16 cellular contexts compared by ENCODE assay signal in the genomic region with DNA sequence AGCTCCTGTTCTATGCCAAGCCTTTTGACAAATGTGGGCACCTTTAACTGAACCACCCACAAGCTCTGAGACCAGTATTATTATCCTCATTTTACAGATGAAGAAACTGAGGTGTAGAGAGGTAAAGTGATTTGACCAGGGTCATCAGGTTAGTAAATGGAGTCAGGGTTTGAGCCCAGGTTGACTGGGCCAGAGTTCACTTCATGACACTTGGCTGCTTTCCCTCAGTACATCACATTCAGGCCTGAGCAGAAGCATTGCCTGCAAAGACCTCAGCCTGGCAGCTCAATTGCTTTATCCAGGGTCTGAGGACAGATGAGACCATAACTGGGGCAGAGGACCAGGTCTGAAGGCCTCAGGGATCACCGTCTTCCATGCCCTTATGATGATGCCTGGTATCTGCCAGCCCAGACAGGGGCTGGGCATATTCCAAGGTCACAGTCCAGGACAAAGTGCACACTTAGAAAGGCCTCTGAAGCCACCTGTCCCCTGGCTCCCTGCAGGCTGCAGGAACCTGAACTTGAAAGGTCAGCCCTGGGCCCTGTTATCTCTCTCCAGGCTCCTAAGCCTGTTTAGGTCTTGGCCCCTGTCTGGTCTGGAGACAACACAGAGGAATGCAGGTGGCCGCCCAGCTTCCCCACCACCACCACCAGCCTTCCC. TPM values are rescaled to one million over a fixed set of nuclear protein-coding genes. Genes with fewer than 3 reads are reported as not detected.
DNase-seq lines count a peak whose midpoint lies in the region; ATAC-seq and TF ChIP-seq lines count a peak whose summit lies in the region.
"Had no signal": no experiment of that assay in that cellular context is flagged by ENCODE, and none has a peak within 500 bp of the region (broad histone marks: within the 10 kb centered on the region; RNA-seq: fewer than 3 reads in every experiment).

No MANE protein-coding gene starts in this region.

- peak overlapping the region; percentile 13 for H2AK9ac ChIP-seq in IMR-90 (replicated peaks; ENCODE audit: low read depth, low read length, poor library complexity)

- BruUV-seq in IMR-90 (replicated peaks; lab: Mats Ljungman, UMichigan): no TSS peak

- H4K8ac ChIP-seq in IMR-90 (ENCODE audit: low read depth in 2 of 2, low read length in 2 of 2) (no peak overlapping the region), mesendoderm (ENCODE audit: low read depth, low read length) (no peak overlapping the region)

- no peak overlapping the region for H3K9ac ChIP-seq in IMR-90 (ENCODE audit: low read depth, low read length)
- no peak overlapping the region for H3K9ac ChIP-seq in mesendoderm (ENCODE audit: low read length)

- H3K36me3 Mint-ChIP-seq in nephron progenitor cell (ENCODE audit: low read depth): no peaks in the 10 kb centered on the region

- H3K4me1 Mint-ChIP-seq in nephron progenitor cell: peaks cover 13% of the 10 kb centered on the region

- peaks cover 7% of the 10 kb centered on the region for H3K27me3 ChIP-seq in IMR-90 (ENCODE audit: control insufficient read depth, insufficient read depth, low read length)
- no peaks in the 10 kb centered on the region for H3K27me3 ChIP-seq in body of pancreas
- no peaks in the 10 kb centered on the region for H3K27me3 ChIP-seq in prostate gland (replicated peaks; ENCODE audit: insufficient read depth)
- no peaks in the 10 kb centered on the region for H3K27me3 ChIP-seq in mesendoderm (ENCODE audit: insufficient read depth, low read length, poor library complexity)

- in situ Hi-C loops in IMR-90 (cut with MboI; ENCODE audit: low sequenced_read_pairs): no loop called here

- TF ChIP-seq CTCF in IMR-90 (conservative IDR thresholded peaks at IDR 0.05; ENCODE audit: low read depth, low read length): no peak
- TF ChIP-seq CTCF in body of pancreas (IDR thresholded peaks at IDR 0.05): no peak
- TF ChIP-seq CTCF in prostate gland (IDR thresholded peaks at IDR 0.05): no peak
- no peak for TF ChIP-seq CTCF in GM20000 (IDR thresholded peaks at IDR 0.05; ENCODE audit: extremely low read depth, missing control alignments)
- no peak for TF ChIP-seq CTCF in nephron progenitor cell (IDR thresholded peaks at IDR 0.05)

- no peak overlapping the region for H2BK5ac ChIP-seq in IMR-90 (ENCODE audit: low read depth, low read length, poor library complexity, severe bottlenecking)
- no peak overlapping the region for H2BK5ac ChIP-seq in mesendoderm (ENCODE audit: low read length)

- no peak overlapping the region for H3K27ac Mint-ChIP-seq in nephron progenitor cell

- H2BK15ac ChIP-seq in IMR-90 (ENCODE audit: low read depth, low read length) (no peak overlapping the region), mesendoderm (replicated peaks; ENCODE audit: low read depth) (no peak overlapping the region)

- H4K20me1 ChIP-seq in IMR-90 (ENCODE audit: insufficient read depth, low read length): no peaks in the 10 kb centered on the region

- dilution Hi-C loops in IMR-90 (cut with HindIII; ENCODE audit: low sequenced_read_pairs, unreplicated experiment): no loop called here

- H3K79me1 ChIP-seq in IMR-90 (ENCODE audit: low read depth in 1 of 2, low read length in 2 of 2) (no peaks in the 10 kb centered on the region), mesendoderm (ENCODE audit: low read length) (no peaks in the 10 kb centered on the region)

- WGBS in IMR-90 (ENCODE audit: extremely low coverage in 2 of 2, insufficient read length in 1 of 2), 2 experiments: no CpG with 5 or more reads among the region's 2 CpGs
- 50 to 65% methylated on average over 2 of the region's 2 CpGs for WGBS in body of pancreas, 2 donors
- WGBS in prostate gland: 85% methylated on average over 2 of the region's 2 CpGs
- WGBS in mesendoderm (ENCODE audit: extremely low coverage, insufficient coverage, low lambda C conversion rate): no CpG with 5 or more reads among the region's 2 CpGs

- H3K23ac ChIP-seq in IMR-90 (ENCODE audit: low read depth, low read length): no peak overlapping the region
- H3K23ac ChIP-seq in mesendoderm (ENCODE audit: low read length): no peak overlapping the region

- CTCF ChIA-PET in IMR-90 (lab: Yijun Ruan, JAX): no interaction called here

- H4K5ac ChIP-seq in IMR-90 (ENCODE audit: low read depth, low read length) (no peak overlapping the region), mesendoderm (ENCODE audit: low read length) (no peak overlapping the region)

- H3K18ac ChIP-seq in IMR-90 (ENCODE audit: low read depth, low read length) (no peak overlapping the region), mesendoderm (ENCODE audit: low read length) (no peak overlapping the region)

- H3K27ac ChIP-seq in IMR-90 (ENCODE audit: insufficient read depth, low read length): no peak overlapping the region
- H3K27ac ChIP-seq in body of pancreas: peak overlapping the region in 3 of 4 donors; percentile 11 to 79 (median 25)
- H3K27ac ChIP-seq in prostate gland: peak overlapping the region; percentile 47 to 52
- no peak overlapping the region for H3K27ac ChIP-seq in mesendoderm (ENCODE audit: low read depth, low read length)
- H3K27ac ChIP-seq: SK-N-MC had no signal

- no peaks in the 10 kb centered on the region for H3K9me3 Mint-ChIP-seq in nephron progenitor cell

- H3K9me1 ChIP-seq in IMR-90 (ENCODE audit: insufficient read depth, low read length): no peaks in the 10 kb centered on the region; the same call in 1 of the 2 replicates

- H3K9me3 ChIP-seq in IMR-90 (ENCODE audit: control insufficient read depth, insufficient read depth, low read length): no peaks in the 10 kb centered on the region
- no peaks in the 10 kb centered on the region for H3K9me3 ChIP-seq in body of pancreas
- no peaks in the 10 kb centered on the region for H3K9me3 ChIP-seq in prostate gland

- H3K56ac ChIP-seq in IMR-90 (ENCODE audit: extremely low read depth, insufficient read depth, low read length) (no peak overlapping the region), mesendoderm (ENCODE audit: low read length) (no peak overlapping the region)

- no peak overlapping the region for H2AFZ ChIP-seq in IMR-90 (replicated peaks; ENCODE audit: low read length, poor library complexity)

- H2BK20ac ChIP-seq in IMR-90 (ENCODE audit: low read depth, low read length): no peak overlapping the region

- intact Hi-C loops in IMR-90 (cut with micrococcal nuclease) (no loop called here), body of pancreas (cut with DNase I) (no loop called here), prostate gland (cut with DNase I) (no loop called here), posterior cingulate gyrus (cut with DNase I) (no loop called here)

- no peak for DNase-seq in IMR-90
- DNase-seq in body of pancreas: no peak
- DNase-seq in prostate gland (ENCODE audit: low spot score): no peak
- peak; percentile 25 for DNase-seq in ureter (ENCODE audit: low spot score)
- no peak for DNase-seq in GM20000 (ENCODE audit: low spot score)
- DNase-seq in mesendoderm: no peak
- no peak for DNase-seq in nephron progenitor cell
- DNase-seq in posterior cingulate gyrus: no peak
- DNase-seq: ACHN; NCI-H146; NCI-H2081 treated with DMSO at 0.1 percent for 48 hours; NCI-H524 treated with DMSO at 0.1 percent for 48 hours; NK-92 treated with Interleukin-12 subunit alpha and Interleukin-12 subunit beta, amount 100 ng/mL, for 24 hours; PC-3 had no signal

- no peak overlapping the region for H2AK5ac ChIP-seq in IMR-90 (ENCODE audit: low read depth, low read length)
- no peak overlapping the region for H2AK5ac ChIP-seq in mesendoderm (ENCODE audit: low read length)

- no peaks in the 10 kb centered on the region for H3K27me3 Mint-ChIP-seq in nephron progenitor cell (ENCODE audit: low read depth, poor library complexity)

- no peak overlapping the region for H3K4me2 ChIP-seq in IMR-90 (ENCODE audit: low read depth, low read length)
- H3K4me2 ChIP-seq in mesendoderm (ENCODE audit: low read length): no peak overlapping the region

- H3K36me3 ChIP-seq in IMR-90 (ENCODE audit: control insufficient read depth, insufficient read depth, low read length) (no peaks in the 10 kb centered on the region), body of pancreas (replicated peaks in 1 of 2; ENCODE audit: insufficient read depth in 1 of 2, low read depth in 2 of 2) (no peaks in the 10 kb centered on the region), prostate gland (no peaks in the 10 kb centered on the region), mesendoderm (ENCODE audit: control insufficient read depth, insufficient read depth, low read length) (no peaks in the 10 kb centered on the region)

- POLR2A ChIA-PET in IMR-90 (lab: Charles Lee; ENCODE audit: unreplicated experiment): no interaction called here

- H3K79me2 ChIP-seq in mesendoderm (ENCODE audit: control insufficient read depth, insufficient read depth, low read length): no peaks in the 10 kb centered on the region

- H3K4me3 Mint-ChIP-seq in nephron progenitor cell: no peak overlapping the region

- H3K4me1 ChIP-seq in IMR-90 (ENCODE audit: control insufficient read depth, insufficient read depth, low read length): peaks cover 3% of the 10 kb centered on the region; the same call in 1 of the 2 replicates
- peaks cover 90% of the 10 kb centered on the region for H3K4me1 ChIP-seq in body of pancreas
- H3K4me1 ChIP-seq in prostate gland (replicated peaks): peaks cover 12% of the 10 kb centered on the region
- H3K4me1 ChIP-seq in mesendoderm (ENCODE audit: control insufficient read depth, low read depth, low read length): peaks cover 4% of the 10 kb centered on the region

- H3K4me3 ChIP-seq in IMR-90 (ENCODE audit: insufficient read depth, low read depth, low read length): no peak overlapping the region
- H3K4me3 ChIP-seq in body of pancreas: no peak overlapping the region
- no peak overlapping the region for H3K4me3 ChIP-seq in prostate gland
- H3K4me3 ChIP-seq in mesendoderm (ENCODE audit: low read length): no peak overlapping the region
- H3K4me3 ChIP-seq: SK-N-MC had no signal

- H3K14ac ChIP-seq in IMR-90 (replicated peaks; ENCODE audit: low read depth, low read length): no peak overlapping the region

- no peak for TF ChIP-seq POLR2A in IMR-90 (IDR thresholded peaks at IDR 0.05; ENCODE audit: low read depth, low read length)
- TF ChIP-seq POLR2A in body of pancreas (IDR thresholded peaks at IDR 0.05): no peak
- TF ChIP-seq POLR2A in prostate gland (IDR thresholded peaks at IDR 0.05): no peak

- H4K91ac ChIP-seq in IMR-90 (ENCODE audit: insufficient read depth, low read depth, low read length): no peak overlapping the region

- no peak for TF ChIP-seq RAD21 in IMR-90 (IDR thresholded peaks at IDR 0.05; ENCODE audit: low read length)

- H3K4ac ChIP-seq in IMR-90 (ENCODE audit: low read depth, low read length): no peak overlapping the region
- H3K4ac ChIP-seq in mesendoderm (ENCODE audit: low read depth, low read length): no peak overlapping the region

- H2BK120ac ChIP-seq in IMR-90 (ENCODE audit: low read depth, low read length) (no peak overlapping the region), mesendoderm (ENCODE audit: low read depth, low read length) (no peak overlapping the region)

- ATAC-seq in IMR-90 (ENCODE audit: low read depth) (no peak), body of pancreas (no peak)
- ATAC-seq: PC-3 had no signal

RNA-seq across cellular contexts. Expression of a gene that starts 32.0 kb away (rescaled TPM):
- total RNA-seq in IMR-90 (2012; rRNA removed) (not detected in 2 replicates), body of pancreas (10 to 100 TPM in 1 of 2 donors, 1 to 10 TPM in 1; 1.0 to 10.9 TPM), prostate gland (1 to 10 TPM; 7.7 to 9.5 TPM), ureter (15.9 TPM)
- polyA plus RNA-seq in IMR-90 (2012; rRNA removed): 0.17 TPM in 1 of 2 replicates, not detected in the other
- polyA plus RNA-seq in IMR-90 (2012; cell fraction: cytosol; rRNA removed): 0.04 TPM in 1 of 2 replicates, not detected in the other
- 0.32 and 0.77 TPM in 2 replicates for polyA plus RNA-seq in IMR-90 (2012; cell fraction: nucleus; rRNA removed; ENCODE audit: low replicate concordance)
- 1.8 TPM for polyA plus RNA-seq in mesendoderm (2013, experiment 1 of 2)
- polyA plus RNA-seq in mesendoderm (2013, experiment 2 of 2): 1.7 TPM
- total RNA-seq: PC-3 had no signal
- polyA plus RNA-seq: BJ had no signal

RNA-seq across cellular contexts. Expression of a gene that starts 48.7 kb away (rescaled TPM):
- total RNA-seq in IMR-90 (2012; rRNA removed) (not detected in 2 replicates), body of pancreas (1 to 10 TPM in 1 of 2 donors, not detected in 1; 8.9 TPM), prostate gland (1 to 10 TPM in 1 of 2 donors, under 1 TPM in 1; 0.74 to 1.5 TPM), ureter (21.7 TPM)
- polyA plus RNA-seq in IMR-90 (2012; rRNA removed): not detected in 2 replicates
- not detected in 2 replicates for polyA plus RNA-seq in IMR-90 (2012; cell fraction: cytosol; rRNA removed)
- polyA plus RNA-seq in IMR-90 (2012; cell fraction: nucleus; rRNA removed; ENCODE audit: low replicate concordance): 0.02 TPM in 1 of 2 replicates, not detected in the other
- polyA plus RNA-seq in mesendoderm (2013, experiment 1 of 2): 0.07 TPM
- 0.11 TPM for polyA plus RNA-seq in mesendoderm (2013, experiment 2 of 2)
- total RNA-seq: PC-3 had no signal
- polyA plus RNA-seq: BJ had no signal

Comparison
In these comparisons a context has a peak if more than half of its experiments do, and no peak if none do; other contexts are left out.
1. H3K27ac ChIP-seq: peak in body of pancreas (3 of 4) and prostate gland (2 of 2); none in IMR-90 (single experiment) and mesendoderm (single experiment).